Comparison of ENCODE assay signal across 1 cellular context in genomic region chr6:149168968-149169367, GRCh38.
TF ChIP-seq lines count a peak whose summit lies in the region.

No MANE protein-coding gene starts in this region.

TF ChIP-seq in IMR-90, 13 proteins besides CTCF, POLR2A, EP300 and RAD21 (continued from another document):
- TF ChIP-seq USF2 (IDR thresholded peaks at IDR 0.05; ENCODE audit: low read depth, low read length) = no peak
- no peak for TF ChIP-seq MXI1 (IDR thresholded peaks at IDR 0.05; ENCODE audit: borderline replicate concordance, low read depth, low read length)
- no peak for TF ChIP-seq BHLHE40 (IDR thresholded peaks at IDR 0.05; ENCODE audit: low read depth, low read length)
TF ChIP-seq in IMR-90: peak in this region for 0.
